ENCODE assay signal across 1 cellular context in the genomic region with DNA sequence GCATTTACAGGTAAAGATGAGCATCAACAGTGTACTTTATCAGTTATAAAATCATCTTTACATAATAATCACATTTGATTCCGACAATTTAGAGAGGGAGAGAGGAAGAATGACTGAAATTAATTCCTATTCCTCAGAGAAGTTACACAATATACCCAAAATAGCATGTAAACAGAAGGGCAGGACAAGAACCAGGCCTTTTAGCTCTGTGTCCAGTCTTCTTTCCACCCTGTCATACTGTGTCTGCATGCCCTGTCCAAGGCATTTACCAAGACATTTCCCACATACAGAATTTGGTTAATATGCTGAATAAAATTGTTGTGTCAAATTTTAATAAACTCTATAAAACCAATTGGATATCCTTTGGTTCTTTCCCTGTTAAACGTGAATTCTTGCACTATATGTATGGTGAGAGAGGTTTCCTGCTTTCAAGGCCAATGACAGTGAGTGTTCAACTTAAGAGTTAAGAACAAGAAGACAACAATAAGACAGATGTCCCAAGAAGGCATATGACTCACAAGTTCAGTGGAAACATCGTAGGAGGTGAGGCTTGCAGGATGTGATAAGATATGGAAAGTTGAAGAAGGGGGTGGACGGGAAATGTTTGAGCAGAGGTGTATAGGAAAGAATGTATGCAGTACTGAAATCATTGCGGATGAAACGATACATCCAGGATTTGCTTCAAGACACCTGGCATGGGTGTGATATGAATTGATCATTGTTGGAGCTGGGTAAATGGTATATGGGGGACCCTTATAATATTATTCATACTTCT.
TF ChIP-seq lines count a peak whose summit lies in the region.

No MANE protein-coding gene starts in this region.

TF ChIP-seq in K562, 482 proteins besides CTCF, POLR2A, EP300 and RAD21 (continued from another document):
- TF ChIP-seq, protein P1, sequence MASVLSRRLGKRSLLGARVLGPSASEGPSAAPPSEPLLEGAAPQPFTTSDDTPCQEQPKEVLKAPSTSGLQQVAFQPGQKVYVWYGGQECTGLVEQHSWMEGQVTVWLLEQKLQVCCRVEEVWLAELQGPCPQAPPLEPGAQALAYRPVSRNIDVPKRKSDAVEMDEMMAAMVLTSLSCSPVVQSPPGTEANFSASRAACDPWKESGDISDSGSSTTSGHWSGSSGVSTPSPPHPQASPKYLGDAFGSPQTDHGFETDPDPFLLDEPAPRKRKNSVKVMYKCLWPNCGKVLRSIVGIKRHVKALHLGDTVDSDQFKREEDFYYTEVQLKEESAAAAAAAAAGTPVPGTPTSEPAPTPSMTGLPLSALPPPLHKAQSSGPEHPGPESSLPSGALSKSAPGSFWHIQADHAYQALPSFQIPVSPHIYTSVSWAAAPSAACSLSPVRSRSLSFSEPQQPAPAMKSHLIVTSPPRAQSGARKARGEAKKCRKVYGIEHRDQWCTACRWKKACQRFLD (CRISPR knock-in tag; IDR thresholded peaks at IDR 0.05), result no peak
- TF ChIP-seq ZBTB7A (IDR thresholded peaks at IDR 0.05; ENCODE audit: borderline replicate concordance, control insufficient read depth, low read depth, low read length) (no peak), ZNF324 (CRISPR knock-in tag; IDR thresholded peaks at IDR 0.05) (peak; percentile 29; the same call in 1 of the 2 replicates), ZNF134 (CRISPR knock-in tag; conservative IDR thresholded peaks at IDR 0.05) (peak; percentile 52; the same call in 1 of the 2 replicates), ZNF589 (CRISPR knock-in tag; IDR thresholded peaks at IDR 0.05; ENCODE audit: low read depth) (peak; percentile 94), HDGF (IDR thresholded peaks at IDR 0.05) (no peak), SUPT5H (IDR thresholded peaks at IDR 0.05) (peak; percentile 46; the same call in 1 of the 2 replicates), FOXA3 (CRISPR knock-in tag; conservative IDR thresholded peaks at IDR 0.05 in 1 of 2, IDR thresholded peaks at IDR 0.05 in 1 of 2) (peak in 1 of 2 experiments; percentile 38; a peak in 1 of 4 replicates), CBX3 (IDR thresholded peaks at IDR 0.05; ENCODE audit: borderline replicate concordance in 1 of 2, low read length in 2 of 2) (peak in 1 of 2 experiments; percentile 88; a peak in 2 of 3 replicates), SMAD1 (IDR thresholded peaks at IDR 0.05; ENCODE audit: low read depth, low read length, partially characterized antibody) (peak; percentile 89), ARNT (IDR thresholded peaks at IDR 0.05) (peak; percentile 97 to 98), HDAC2 (IDR thresholded peaks at IDR 0.05) (peak; percentile 97), TAF7 (tag; IDR thresholded peaks at IDR 0.05) (no peak), ZFP1 (CRISPR knock-in tag; IDR thresholded peaks at IDR 0.05) (0 out of 2 replicates have a peak, but pooled peaks have one; percentile 30), SOX6 (IDR thresholded peaks at IDR 0.05) (peak; percentile 99), ZBED1 (IDR thresholded peaks at IDR 0.05) (peak; percentile 89), EWSR1 (IDR thresholded peaks at IDR 0.05; ENCODE audit: borderline replicate concordance, low read depth, partially characterized antibody) (no peak)
- TF ChIP-seq, protein P2, sequence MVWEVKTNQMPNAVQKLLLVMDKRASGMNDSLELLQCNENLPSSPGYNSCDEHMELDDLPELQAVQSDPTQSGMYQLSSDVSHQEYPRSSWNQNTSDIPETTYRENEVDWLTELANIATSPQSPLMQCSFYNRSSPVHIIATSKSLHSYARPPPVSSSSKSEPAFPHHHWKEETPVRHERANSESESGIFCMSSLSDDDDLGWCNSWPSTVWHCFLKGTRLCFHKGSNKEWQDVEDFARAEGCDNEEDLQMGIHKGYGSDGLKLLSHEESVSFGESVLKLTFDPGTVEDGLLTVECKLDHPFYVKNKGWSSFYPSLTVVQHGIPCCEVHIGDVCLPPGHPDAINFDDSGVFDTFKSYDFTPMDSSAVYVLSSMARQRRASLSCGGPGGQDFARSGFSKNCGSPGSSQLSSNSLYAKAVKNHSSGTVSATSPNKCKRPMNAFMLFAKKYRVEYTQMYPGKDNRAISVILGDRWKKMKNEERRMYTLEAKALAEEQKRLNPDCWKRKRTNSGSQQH (CRISPR knock-in tag; IDR thresholded peaks at IDR 0.05), result peak; percentile 98
- TF ChIP-seq, protein P3, sequence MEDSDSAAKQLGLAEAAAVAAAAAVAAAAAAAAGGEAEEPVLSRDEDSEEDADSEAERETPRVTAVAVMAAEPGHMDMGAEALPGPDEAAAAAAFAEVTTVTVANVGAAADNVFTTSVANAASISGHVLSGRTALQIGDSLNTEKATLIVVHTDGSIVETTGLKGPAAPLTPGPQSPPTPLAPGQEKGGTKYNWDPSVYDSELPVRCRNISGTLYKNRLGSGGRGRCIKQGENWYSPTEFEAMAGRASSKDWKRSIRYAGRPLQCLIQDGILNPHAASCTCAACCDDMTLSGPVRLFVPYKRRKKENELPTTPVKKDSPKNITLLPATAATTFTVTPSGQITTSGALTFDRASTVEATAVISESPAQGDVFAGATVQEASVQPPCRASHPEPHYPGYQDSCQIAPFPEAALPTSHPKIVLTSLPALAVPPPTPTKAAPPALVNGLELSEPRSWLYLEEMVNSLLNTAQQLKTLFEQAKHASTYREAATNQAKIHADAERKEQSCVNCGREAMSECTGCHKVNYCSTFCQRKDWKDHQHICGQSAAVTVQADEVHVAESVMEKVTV (CRISPR knock-in tag; IDR thresholded peaks at IDR 0.05), result peak; percentile 24; the same call in 1 of the 2 replicates
- TF ChIP-seq, protein P4, sequence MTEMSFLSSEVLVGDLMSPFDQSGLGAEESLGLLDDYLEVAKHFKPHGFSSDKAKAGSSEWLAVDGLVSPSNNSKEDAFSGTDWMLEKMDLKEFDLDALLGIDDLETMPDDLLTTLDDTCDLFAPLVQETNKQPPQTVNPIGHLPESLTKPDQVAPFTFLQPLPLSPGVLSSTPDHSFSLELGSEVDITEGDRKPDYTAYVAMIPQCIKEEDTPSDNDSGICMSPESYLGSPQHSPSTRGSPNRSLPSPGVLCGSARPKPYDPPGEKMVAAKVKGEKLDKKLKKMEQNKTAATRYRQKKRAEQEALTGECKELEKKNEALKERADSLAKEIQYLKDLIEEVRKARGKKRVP (CRISPR knock-in tag; IDR thresholded peaks at IDR 0.05), result peak; percentile 78
- TF ChIP-seq, protein P5, sequence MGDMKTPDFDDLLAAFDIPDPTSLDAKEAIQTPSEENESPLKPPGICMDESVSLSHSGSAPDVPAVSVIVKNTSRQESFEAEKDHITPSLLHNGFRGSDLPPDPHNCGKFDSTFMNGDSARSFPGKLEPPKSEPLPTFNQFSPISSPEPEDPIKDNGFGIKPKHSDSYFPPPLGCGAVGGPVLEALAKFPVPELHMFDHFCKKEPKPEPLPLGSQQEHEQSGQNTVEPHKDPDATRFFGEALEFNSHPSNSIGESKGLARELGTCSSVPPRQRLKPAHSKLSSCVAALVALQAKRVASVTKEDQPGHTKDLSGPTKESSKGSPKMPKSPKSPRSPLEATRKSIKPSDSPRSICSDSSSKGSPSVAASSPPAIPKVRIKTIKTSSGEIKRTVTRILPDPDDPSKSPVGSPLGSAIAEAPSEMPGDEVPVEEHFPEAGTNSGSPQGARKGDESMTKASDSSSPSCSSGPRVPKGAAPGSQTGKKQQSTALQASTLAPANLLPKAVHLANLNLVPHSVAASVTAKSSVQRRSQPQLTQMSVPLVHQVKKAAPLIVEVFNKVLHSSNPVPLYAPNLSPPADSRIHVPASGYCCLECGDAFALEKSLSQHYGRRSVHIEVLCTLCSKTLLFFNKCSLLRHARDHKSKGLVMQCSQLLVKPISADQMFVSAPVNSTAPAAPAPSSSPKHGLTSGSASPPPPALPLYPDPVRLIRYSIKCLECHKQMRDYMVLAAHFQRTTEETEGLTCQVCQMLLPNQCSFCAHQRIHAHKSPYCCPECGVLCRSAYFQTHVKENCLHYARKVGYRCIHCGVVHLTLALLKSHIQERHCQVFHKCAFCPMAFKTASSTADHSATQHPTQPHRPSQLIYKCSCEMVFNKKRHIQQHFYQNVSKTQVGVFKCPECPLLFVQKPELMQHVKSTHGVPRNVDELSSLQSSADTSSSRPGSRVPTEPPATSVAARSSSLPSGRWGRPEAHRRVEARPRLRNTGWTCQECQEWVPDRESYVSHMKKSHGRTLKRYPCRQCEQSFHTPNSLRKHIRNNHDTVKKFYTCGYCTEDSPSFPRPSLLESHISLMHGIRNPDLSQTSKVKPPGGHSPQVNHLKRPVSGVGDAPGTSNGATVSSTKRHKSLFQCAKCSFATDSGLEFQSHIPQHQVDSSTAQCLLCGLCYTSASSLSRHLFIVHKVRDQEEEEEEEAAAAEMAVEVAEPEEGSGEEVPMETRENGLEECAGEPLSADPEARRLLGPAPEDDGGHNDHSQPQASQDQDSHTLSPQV (IDR thresholded peaks at IDR 0.05), result peak; percentile 86
